8 cellular contexts compared by ENCODE assay signal in the genomic region with DNA sequence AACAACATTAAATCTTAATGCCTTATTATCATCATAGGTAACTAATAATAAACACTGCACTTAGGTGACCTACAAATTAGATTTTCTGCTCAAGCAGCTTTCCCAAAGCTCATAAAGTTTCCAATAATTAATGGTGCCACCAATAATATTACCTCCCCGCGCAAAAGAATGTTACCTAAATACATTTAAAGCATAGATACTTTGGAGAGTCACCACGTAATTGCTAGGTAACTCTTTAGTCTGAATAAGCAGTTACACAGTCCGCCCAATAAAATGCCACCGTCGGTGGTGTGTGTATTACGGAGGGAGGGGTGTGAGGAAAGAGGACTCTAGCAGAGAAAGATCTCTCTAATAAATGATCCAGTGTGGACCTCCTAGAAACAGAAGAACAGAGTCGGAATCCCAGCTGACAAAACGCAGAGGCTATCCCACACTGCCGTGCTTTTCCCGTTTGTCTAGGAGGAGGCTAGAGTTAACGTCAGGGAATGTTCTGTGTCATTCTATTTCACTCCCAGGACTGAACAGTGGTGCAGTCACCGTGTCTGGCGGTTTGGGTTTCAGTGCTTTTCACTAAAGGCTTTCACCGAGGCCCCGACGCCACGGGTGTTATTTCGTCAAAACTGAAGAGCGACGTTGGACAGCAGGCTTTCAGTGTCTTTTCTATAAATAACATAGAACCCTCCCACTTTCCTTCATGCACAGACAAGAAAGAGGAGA. TPM values are rescaled to one million over a fixed set of nuclear protein-coding genes. Genes with fewer than 3 reads are reported as not detected.
DNase-seq lines count a peak whose midpoint lies in the region; ATAC-seq lines count a peak whose summit lies in the region.

No MANE protein-coding gene starts in this region.

- H3K36me3 ChIP-seq in NT2/D1 (ENCODE audit: insufficient read depth, insufficient read length, low read length) = peaks cover 13% of the 10 kb centered on the region

- H3K27me3 ChIP-seq in NT2/D1 (ENCODE audit: insufficient read depth, insufficient read length) = peaks cover 21% of the 10 kb centered on the region

- H3K4me3 Mint-ChIP-seq in natural killer cell treated with Interleukin-12 subunit alpha and Interleukin-12 subunit beta and Interleukin-15 and Interleukin-18, amount 100 ng/mL, for 72 hours = peak overlapping the region; percentile 94
- H3K4me3 Mint-ChIP-seq in stimulated activated naive CD8-positive, alpha-beta T cell treated with anti-CD3 and anti-CD28 coated beads, Interleukin-15, Interleukin-2, amounts not matched to agents 100 ng/mL and 50 ng/mL, for 24 hours = peak overlapping the region; percentile 85

- H3K27ac Mint-ChIP-seq in natural killer cell treated with Interleukin-12 subunit alpha and Interleukin-12 subunit beta and Interleukin-15 and Interleukin-18, amount 100 ng/mL, for 72 hours = peak overlapping the region; percentile 93
- peak overlapping the region; percentile 88 for H3K27ac Mint-ChIP-seq in stimulated activated naive CD8-positive, alpha-beta T cell treated with anti-CD3 and anti-CD28 coated beads, Interleukin-15, Interleukin-2, amounts not matched to agents 100 ng/mL and 50 ng/mL, for 24 hours

- H3K27me3 Mint-ChIP-seq in natural killer cell treated with Interleukin-12 subunit alpha and Interleukin-12 subunit beta and Interleukin-15 and Interleukin-18, amount 100 ng/mL, for 72 hours = no peaks in the 10 kb centered on the region
- H3K27me3 Mint-ChIP-seq in stimulated activated naive CD8-positive, alpha-beta T cell treated with anti-CD3 and anti-CD28 coated beads, Interleukin-15, Interleukin-2, amounts not matched to agents 100 ng/mL and 50 ng/mL, for 24 hours = no peaks in the 10 kb centered on the region

- no peaks in the 10 kb centered on the region for H3K9me3 ChIP-seq in NT2/D1 (ENCODE audit: insufficient read depth, low read length)

- peaks cover 5% of the 10 kb centered on the region for H3K36me3 Mint-ChIP-seq in natural killer cell treated with Interleukin-12 subunit alpha and Interleukin-12 subunit beta and Interleukin-15 and Interleukin-18, amount 100 ng/mL, for 72 hours
- H3K36me3 Mint-ChIP-seq in stimulated activated naive CD8-positive, alpha-beta T cell treated with anti-CD3 and anti-CD28 coated beads, Interleukin-15, Interleukin-2, amounts not matched to agents 100 ng/mL and 50 ng/mL, for 24 hours (ENCODE audit: low read depth) = peaks cover 8% of the 10 kb centered on the region

- peak overlapping the region; percentile 82 for H3K9ac ChIP-seq in NT2/D1 (ENCODE audit: insufficient read length, low read depth)

- in situ Hi-C loops in ACHN (cut with HindIII; ENCODE audit: low pct_ligation_motif_present, low pct_unique_long_range_greater_than_20kb, low sequenced_read_pairs) = no loop called here

- H3K4me1 Mint-ChIP-seq in natural killer cell treated with Interleukin-12 subunit alpha and Interleukin-12 subunit beta and Interleukin-15 and Interleukin-18, amount 100 ng/mL, for 72 hours (ENCODE audit: low read depth in 2 of 2) = peaks cover 18 to 19% of the 10 kb centered on the region in 2 donors
- H3K4me1 Mint-ChIP-seq in stimulated activated naive CD8-positive, alpha-beta T cell treated with anti-CD3 and anti-CD28 coated beads, Interleukin-15, Interleukin-2, amounts not matched to agents 100 ng/mL and 50 ng/mL, for 24 hours (ENCODE audit: low read depth) = peaks cover 23% of the 10 kb centered on the region

- peak; percentile 61 for DNase-seq in ACHN
- no peak for DNase-seq in NT2/D1 (ENCODE audit: low read depth, low spot score)
- peak; percentile 8 to 30 for DNase-seq in activated T-helper 1 cell treated with anti-CD3 and anti-CD28 coated beads, Interleukin-2, amount 50 U/mL, for 16 hours (ENCODE audit: low read depth in 1 of 2, low spot score in 1 of 2)
- peak; percentile 65 for DNase-seq in fibroblast of peridontal ligament (ENCODE audit: extremely low read depth)
- peak; percentile 70 for DNase-seq in natural killer cell treated with Interleukin-12 subunit alpha and Interleukin-12 subunit beta and Interleukin-15 and Interleukin-18, amount 100 ng/mL, for 72 hours (ENCODE audit: low spot score)

- no peaks in the 10 kb centered on the region for H3K4me1 ChIP-seq in NT2/D1 (ENCODE audit: insufficient read depth, insufficient read length)

- peak overlapping the region; percentile 58 for H3K4me3 ChIP-seq in NT2/D1 (ENCODE audit: insufficient read length, low read depth)

- ATAC-seq in GM19023 (IDR thresholded peaks at IDR 0.05; ENCODE audit: unreplicated experiment) = peak; percentile 39
- peak; percentile 36 for ATAC-seq in HG03342 (IDR thresholded peaks at IDR 0.05; ENCODE audit: unreplicated experiment)
- peak; percentile 55 to 61 for ATAC-seq in natural killer cell treated with Interleukin-12 subunit alpha and Interleukin-12 subunit beta and Interleukin-15 and Interleukin-18, amount 100 ng/mL, for 72 hours

- H3K9me3 Mint-ChIP-seq in natural killer cell treated with Interleukin-12 subunit alpha and Interleukin-12 subunit beta and Interleukin-15 and Interleukin-18, amount 100 ng/mL, for 72 hours = no peaks in the 10 kb centered on the region
- H3K9me3 Mint-ChIP-seq in stimulated activated naive CD8-positive, alpha-beta T cell treated with anti-CD3 and anti-CD28 coated beads, Interleukin-15, Interleukin-2, amounts not matched to agents 100 ng/mL and 50 ng/mL, for 24 hours = no peaks in the 10 kb centered on the region

RNA-seq across cellular contexts. Expression of a gene that starts 0.6 kb away (rescaled TPM):
- 10 to 100 TPM; 20.1 to 25.5 TPM for total RNA-seq in natural killer cell treated with Interleukin-12 subunit alpha and Interleukin-12 subunit beta and Interleukin-15 and Interleukin-18, amount 100 ng/mL, for 72 hours
